In genomic region chr2:85728883-85729824, GRCh38 we compare ENCODE assay signal across 2 cellular contexts.
TF ChIP-seq lines count a peak whose summit lies in the region.

No MANE protein-coding gene starts in this region.

TF ChIP-seq in HEK293T, 16 proteins besides CTCF, POLR2A, EP300 and RAD21:
- TF ChIP-seq L3MBTL2 (conservative IDR thresholded peaks at IDR 0.05) (no peak), ARNT (IDR thresholded peaks at IDR 0.05) (no peak), TARDBP (IDR thresholded peaks at IDR 0.05) (no peak), SUZ12 (IDR thresholded peaks at IDR 0.05) (no peak), CTBP1 (IDR thresholded peaks at IDR 0.05; ENCODE audit: borderline replicate concordance) (no peak), FOXM1 (IDR thresholded peaks at IDR 0.05; ENCODE audit: borderline replicate concordance) (no peak), LEF1 (IDR thresholded peaks at IDR 0.05; ENCODE audit: borderline replicate concordance) (no peak), FOXK2 (IDR thresholded peaks at IDR 0.05) (no peak), FOXA1 (IDR thresholded peaks at IDR 0.05) (no peak), BHLHE40 (IDR thresholded peaks at IDR 0.05; ENCODE audit: borderline replicate concordance) (no peak), HDGF (IDR thresholded peaks at IDR 0.05; ENCODE audit: borderline replicate concordance) (no peak), ELF4 (IDR thresholded peaks at IDR 0.05) (no peak), NFRKB (IDR thresholded peaks at IDR 0.05) (no peak), SP1 (IDR thresholded peaks at IDR 0.05) (no peak), ZNF384 (IDR thresholded peaks at IDR 0.05) (no peak), PKNOX1 (IDR thresholded peaks at IDR 0.05) (no peak)

TF ChIP-seq in K562, 482 proteins besides CTCF, POLR2A, EP300 and RAD21:
- TF ChIP-seq ZKSCAN1 (IDR thresholded peaks at IDR 0.05; ENCODE audit: low read depth, low read length) = 0 out of 2 replicates have a peak, but pooled peaks have one; percentile 23
- 0 out of 2 replicates have a peak, but pooled peaks have one; percentile 22 for TF ChIP-seq EZH2 (IDR thresholded peaks at IDR 0.05; ENCODE audit: borderline replicate concordance, low read depth, low read length)
- no peak for TF ChIP-seq KDM2B (CRISPR knock-in tag; IDR thresholded peaks at IDR 0.05)
- TF ChIP-seq, protein P1, sequence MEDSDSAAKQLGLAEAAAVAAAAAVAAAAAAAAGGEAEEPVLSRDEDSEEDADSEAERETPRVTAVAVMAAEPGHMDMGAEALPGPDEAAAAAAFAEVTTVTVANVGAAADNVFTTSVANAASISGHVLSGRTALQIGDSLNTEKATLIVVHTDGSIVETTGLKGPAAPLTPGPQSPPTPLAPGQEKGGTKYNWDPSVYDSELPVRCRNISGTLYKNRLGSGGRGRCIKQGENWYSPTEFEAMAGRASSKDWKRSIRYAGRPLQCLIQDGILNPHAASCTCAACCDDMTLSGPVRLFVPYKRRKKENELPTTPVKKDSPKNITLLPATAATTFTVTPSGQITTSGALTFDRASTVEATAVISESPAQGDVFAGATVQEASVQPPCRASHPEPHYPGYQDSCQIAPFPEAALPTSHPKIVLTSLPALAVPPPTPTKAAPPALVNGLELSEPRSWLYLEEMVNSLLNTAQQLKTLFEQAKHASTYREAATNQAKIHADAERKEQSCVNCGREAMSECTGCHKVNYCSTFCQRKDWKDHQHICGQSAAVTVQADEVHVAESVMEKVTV (CRISPR knock-in tag; IDR thresholded peaks at IDR 0.05) = peak; percentile 88
- no peak for TF ChIP-seq ATF3 (IDR thresholded peaks at IDR 0.05)
- TF ChIP-seq ATF3 (CRISPR knock-in tag; conservative IDR thresholded peaks at IDR 0.05) = peak; percentile 67; the same call in 1 of the 2 replicates
- TF ChIP-seq RB1 (IDR thresholded peaks at IDR 0.05; ENCODE audit: low read depth) = peak; percentile 91
- TF ChIP-seq CC2D1A (IDR thresholded peaks at IDR 0.05) = 0 out of 2 replicates have a peak, but pooled peaks have one; percentile 27
- TF ChIP-seq PHB2 (IDR thresholded peaks at IDR 0.05; ENCODE audit: low read depth) = no peak
- TF ChIP-seq STAG1 (CRISPR knock-in tag; IDR thresholded peaks at IDR 0.05; ENCODE audit: borderline replicate concordance) = peak; percentile 85; the same call in 1 of the 2 replicates
- peak; percentile 93 for TF ChIP-seq SMC3 (conservative IDR thresholded peaks at IDR 0.05; ENCODE audit: insufficient read depth, low read depth, low read length)
- TF ChIP-seq PHTF2 (CRISPR knock-in tag; IDR thresholded peaks at IDR 0.05) = no peak
- peak; percentile 84; the same call in 1 of the 2 replicates for TF ChIP-seq ZBTB7A (IDR thresholded peaks at IDR 0.05; ENCODE audit: borderline replicate concordance, control insufficient read depth, low read depth, low read length)
- peak in 1 of 2 experiments; percentile 20; a peak in 1 of 4 replicates for TF ChIP-seq RCOR1 (IDR thresholded peaks at IDR 0.05; ENCODE audit: borderline replicate concordance in 1 of 2, low read depth in 2 of 2, low read length in 2 of 2)
- no peak for TF ChIP-seq FOXJ3 (CRISPR knock-in tag; IDR thresholded peaks at IDR 0.05)
- TF ChIP-seq, protein P2, sequence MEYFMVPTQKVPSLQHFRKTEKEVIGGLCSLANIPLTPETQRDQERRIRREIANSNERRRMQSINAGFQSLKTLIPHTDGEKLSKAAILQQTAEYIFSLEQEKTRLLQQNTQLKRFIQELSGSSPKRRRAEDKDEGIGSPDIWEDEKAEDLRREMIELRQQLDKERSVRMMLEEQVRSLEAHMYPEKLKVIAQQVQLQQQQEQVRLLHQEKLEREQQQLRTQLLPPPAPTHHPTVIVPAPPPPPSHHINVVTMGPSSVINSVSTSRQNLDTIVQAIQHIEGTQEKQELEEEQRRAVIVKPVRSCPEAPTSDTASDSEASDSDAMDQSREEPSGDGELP (CRISPR knock-in tag; IDR thresholded peaks at IDR 0.05; ENCODE audit: borderline replicate concordance) = peak; percentile 52; the same call in 1 of the 2 replicates
- TF ChIP-seq, protein P3, sequence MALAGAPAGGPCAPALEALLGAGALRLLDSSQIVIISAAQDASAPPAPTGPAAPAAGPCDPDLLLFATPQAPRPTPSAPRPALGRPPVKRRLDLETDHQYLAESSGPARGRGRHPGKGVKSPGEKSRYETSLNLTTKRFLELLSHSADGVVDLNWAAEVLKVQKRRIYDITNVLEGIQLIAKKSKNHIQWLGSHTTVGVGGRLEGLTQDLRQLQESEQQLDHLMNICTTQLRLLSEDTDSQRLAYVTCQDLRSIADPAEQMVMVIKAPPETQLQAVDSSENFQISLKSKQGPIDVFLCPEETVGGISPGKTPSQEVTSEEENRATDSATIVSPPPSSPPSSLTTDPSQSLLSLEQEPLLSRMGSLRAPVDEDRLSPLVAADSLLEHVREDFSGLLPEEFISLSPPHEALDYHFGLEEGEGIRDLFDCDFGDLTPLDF (CRISPR knock-in tag; IDR thresholded peaks at IDR 0.05) = peak; percentile 34; the same call in 1 of the 2 replicates
- TF ChIP-seq MAZ (CRISPR knock-in tag; conservative IDR thresholded peaks at IDR 0.05 in 1 of 2, IDR thresholded peaks at IDR 0.05 in 1 of 2) = peak in 1 of 2 experiments; percentile 47; a peak in 1 of 4 replicates
- TF ChIP-seq E2F3 (CRISPR knock-in tag; IDR thresholded peaks at IDR 0.05) = no peak
- no peak for TF ChIP-seq ELF4 (CRISPR knock-in tag; IDR thresholded peaks at IDR 0.05)
- no peak for TF ChIP-seq EP400 (IDR thresholded peaks at IDR 0.05)
- TF ChIP-seq, protein P4, sequence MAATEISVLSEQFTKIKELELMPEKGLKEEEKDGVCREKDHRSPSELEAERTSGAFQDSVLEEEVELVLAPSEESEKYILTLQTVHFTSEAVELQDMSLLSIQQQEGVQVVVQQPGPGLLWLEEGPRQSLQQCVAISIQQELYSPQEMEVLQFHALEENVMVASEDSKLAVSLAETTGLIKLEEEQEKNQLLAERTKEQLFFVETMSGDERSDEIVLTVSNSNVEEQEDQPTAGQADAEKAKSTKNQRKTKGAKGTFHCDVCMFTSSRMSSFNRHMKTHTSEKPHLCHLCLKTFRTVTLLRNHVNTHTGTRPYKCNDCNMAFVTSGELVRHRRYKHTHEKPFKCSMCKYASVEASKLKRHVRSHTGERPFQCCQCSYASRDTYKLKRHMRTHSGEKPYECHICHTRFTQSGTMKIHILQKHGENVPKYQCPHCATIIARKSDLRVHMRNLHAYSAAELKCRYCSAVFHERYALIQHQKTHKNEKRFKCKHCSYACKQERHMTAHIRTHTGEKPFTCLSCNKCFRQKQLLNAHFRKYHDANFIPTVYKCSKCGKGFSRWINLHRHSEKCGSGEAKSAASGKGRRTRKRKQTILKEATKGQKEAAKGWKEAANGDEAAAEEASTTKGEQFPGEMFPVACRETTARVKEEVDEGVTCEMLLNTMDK (IDR thresholded peaks at IDR 0.05; ENCODE audit: borderline replicate concordance, insufficient read depth, low read depth, low read length, poor library complexity, severe bottlenecking) = peak; percentile 22
- TF ChIP-seq, protein P5, sequence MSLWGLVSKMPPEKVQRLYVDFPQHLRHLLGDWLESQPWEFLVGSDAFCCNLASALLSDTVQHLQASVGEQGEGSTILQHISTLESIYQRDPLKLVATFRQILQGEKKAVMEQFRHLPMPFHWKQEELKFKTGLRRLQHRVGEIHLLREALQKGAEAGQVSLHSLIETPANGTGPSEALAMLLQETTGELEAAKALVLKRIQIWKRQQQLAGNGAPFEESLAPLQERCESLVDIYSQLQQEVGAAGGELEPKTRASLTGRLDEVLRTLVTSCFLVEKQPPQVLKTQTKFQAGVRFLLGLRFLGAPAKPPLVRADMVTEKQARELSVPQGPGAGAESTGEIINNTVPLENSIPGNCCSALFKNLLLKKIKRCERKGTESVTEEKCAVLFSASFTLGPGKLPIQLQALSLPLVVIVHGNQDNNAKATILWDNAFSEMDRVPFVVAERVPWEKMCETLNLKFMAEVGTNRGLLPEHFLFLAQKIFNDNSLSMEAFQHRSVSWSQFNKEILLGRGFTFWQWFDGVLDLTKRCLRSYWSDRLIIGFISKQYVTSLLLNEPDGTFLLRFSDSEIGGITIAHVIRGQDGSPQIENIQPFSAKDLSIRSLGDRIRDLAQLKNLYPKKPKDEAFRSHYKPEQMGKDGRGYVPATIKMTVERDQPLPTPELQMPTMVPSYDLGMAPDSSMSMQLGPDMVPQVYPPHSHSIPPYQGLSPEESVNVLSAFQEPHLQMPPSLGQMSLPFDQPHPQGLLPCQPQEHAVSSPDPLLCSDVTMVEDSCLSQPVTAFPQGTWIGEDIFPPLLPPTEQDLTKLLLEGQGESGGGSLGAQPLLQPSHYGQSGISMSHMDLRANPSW (CRISPR knock-in tag; IDR thresholded peaks at IDR 0.05) = no peak
TF ChIP-seq in K562: peak in this region for 14.
